1 cellular context compared by ENCODE assay signal in the genomic region with DNA sequence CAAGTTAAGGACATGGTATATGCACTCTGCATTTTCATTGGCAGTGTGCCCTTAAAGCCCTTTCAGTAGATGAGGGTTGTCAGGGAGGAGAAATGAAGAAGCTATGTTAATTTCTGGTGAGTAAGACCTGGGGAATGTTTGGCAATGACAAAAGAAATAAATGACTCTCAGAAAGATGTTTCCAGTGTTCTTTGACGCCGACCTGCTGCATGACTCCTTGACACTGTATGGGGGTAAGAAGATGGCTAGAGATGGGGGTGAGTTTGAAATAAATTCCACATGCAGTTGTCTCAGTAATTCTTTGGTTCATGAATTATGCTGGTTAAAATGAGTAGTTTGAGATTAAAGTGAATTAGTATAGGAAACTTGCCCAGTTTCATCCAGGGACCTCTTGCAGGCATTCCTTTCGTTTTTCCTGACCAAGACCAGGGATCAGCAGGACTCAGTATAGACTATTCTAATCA.
TF ChIP-seq lines count a peak whose summit lies in the region.

No MANE protein-coding gene starts in this region.

TF ChIP-seq in SK-N-SH treated with all-trans-retinoic acid at 6 μM for 48 hours, 23 proteins besides CTCF, POLR2A, EP300 and RAD21 (continued from another document):
- TF ChIP-seq, protein P1, sequence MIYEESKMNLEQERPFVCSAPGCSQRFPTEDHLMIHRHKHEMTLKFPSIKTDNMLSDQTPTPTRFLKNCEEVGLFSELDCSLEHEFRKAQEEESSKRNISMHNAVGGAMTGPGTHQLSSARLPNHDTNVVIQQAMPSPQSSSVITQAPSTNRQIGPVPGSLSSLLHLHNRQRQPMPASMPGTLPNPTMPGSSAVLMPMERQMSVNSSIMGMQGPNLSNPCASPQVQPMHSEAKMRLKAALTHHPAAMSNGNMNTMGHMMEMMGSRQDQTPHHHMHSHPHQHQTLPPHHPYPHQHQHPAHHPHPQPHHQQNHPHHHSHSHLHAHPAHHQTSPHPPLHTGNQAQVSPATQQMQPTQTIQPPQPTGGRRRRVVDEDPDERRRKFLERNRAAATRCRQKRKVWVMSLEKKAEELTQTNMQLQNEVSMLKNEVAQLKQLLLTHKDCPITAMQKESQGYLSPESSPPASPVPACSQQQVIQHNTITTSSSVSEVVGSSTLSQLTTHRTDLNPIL (CRISPR knock-in tag; IDR thresholded peaks at IDR 0.05; ENCODE audit: low read depth), result peak; percentile 47; the same call in 1 of the 2 replicates
- TF ChIP-seq SNAI2 (CRISPR knock-in tag; IDR thresholded peaks at IDR 0.05) (peak; percentile 17; the same call in 1 of the 2 replicates), OSR1 (CRISPR knock-in tag; IDR thresholded peaks at IDR 0.05) (no peak), ARNTL (CRISPR knock-in tag; IDR thresholded peaks at IDR 0.05; ENCODE audit: borderline replicate concordance, low read depth) (no peak), BACH2 (CRISPR knock-in tag; IDR thresholded peaks at IDR 0.05; ENCODE audit: borderline replicate concordance) (no peak)
- TF ChIP-seq, protein P2, sequence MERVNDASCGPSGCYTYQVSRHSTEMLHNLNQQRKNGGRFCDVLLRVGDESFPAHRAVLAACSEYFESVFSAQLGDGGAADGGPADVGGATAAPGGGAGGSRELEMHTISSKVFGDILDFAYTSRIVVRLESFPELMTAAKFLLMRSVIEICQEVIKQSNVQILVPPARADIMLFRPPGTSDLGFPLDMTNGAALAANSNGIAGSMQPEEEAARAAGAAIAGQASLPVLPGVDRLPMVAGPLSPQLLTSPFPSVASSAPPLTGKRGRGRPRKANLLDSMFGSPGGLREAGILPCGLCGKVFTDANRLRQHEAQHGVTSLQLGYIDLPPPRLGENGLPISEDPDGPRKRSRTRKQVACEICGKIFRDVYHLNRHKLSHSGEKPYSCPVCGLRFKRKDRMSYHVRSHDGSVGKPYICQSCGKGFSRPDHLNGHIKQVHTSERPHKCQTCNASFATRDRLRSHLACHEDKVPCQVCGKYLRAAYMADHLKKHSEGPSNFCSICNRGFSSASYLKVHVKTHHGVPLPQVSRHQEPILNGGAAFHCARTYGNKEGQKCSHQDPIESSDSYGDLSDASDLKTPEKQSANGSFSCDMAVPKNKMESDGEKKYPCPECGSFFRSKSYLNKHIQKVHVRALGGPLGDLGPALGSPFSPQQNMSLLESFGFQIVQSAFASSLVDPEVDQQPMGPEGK (CRISPR knock-in tag; IDR thresholded peaks at IDR 0.05; ENCODE audit: borderline replicate concordance), result peak; percentile 90
- TF ChIP-seq, protein P3, sequence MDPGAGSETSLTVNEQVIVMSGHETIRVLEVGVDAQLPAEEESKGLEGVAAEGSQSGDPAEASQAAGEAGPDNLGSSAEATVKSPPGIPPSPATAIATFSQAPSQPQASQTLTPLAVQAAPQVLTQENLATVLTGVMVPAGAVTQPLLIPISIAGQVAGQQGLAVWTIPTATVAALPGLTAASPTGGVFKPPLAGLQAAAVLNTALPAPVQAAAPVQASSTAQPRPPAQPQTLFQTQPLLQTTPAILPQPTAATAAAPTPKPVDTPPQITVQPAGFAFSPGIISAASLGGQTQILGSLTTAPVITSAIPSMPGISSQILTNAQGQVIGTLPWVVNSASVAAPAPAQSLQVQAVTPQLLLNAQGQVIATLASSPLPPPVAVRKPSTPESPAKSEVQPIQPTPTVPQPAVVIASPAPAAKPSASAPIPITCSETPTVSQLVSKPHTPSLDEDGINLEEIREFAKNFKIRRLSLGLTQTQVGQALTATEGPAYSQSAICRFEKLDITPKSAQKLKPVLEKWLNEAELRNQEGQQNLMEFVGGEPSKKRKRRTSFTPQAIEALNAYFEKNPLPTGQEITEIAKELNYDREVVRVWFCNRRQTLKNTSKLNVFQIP (CRISPR knock-in tag; IDR thresholded peaks at IDR 0.05; ENCODE audit: borderline replicate concordance, low read depth), result no peak
- TF ChIP-seq, protein P4, sequence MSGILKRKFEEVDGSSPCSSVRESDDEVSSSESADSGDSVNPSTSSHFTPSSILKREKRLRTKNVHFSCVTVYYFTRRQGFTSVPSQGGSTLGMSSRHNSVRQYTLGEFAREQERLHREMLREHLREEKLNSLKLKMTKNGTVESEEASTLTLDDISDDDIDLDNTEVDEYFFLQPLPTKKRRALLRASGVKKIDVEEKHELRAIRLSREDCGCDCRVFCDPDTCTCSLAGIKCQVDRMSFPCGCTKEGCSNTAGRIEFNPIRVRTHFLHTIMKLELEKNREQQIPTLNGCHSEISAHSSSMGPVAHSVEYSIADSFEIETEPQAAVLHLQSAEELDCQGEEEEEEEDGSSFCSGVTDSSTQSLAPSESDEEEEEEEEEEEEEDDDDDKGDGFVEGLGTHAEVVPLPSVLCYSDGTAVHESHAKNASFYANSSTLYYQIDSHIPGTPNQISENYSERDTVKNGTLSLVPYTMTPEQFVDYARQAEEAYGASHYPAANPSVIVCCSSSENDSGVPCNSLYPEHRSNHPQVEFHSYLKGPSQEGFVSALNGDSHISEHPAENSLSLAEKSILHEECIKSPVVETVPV (CRISPR knock-in tag; IDR thresholded peaks at IDR 0.05), result no peak
